In the genomic region with DNA sequence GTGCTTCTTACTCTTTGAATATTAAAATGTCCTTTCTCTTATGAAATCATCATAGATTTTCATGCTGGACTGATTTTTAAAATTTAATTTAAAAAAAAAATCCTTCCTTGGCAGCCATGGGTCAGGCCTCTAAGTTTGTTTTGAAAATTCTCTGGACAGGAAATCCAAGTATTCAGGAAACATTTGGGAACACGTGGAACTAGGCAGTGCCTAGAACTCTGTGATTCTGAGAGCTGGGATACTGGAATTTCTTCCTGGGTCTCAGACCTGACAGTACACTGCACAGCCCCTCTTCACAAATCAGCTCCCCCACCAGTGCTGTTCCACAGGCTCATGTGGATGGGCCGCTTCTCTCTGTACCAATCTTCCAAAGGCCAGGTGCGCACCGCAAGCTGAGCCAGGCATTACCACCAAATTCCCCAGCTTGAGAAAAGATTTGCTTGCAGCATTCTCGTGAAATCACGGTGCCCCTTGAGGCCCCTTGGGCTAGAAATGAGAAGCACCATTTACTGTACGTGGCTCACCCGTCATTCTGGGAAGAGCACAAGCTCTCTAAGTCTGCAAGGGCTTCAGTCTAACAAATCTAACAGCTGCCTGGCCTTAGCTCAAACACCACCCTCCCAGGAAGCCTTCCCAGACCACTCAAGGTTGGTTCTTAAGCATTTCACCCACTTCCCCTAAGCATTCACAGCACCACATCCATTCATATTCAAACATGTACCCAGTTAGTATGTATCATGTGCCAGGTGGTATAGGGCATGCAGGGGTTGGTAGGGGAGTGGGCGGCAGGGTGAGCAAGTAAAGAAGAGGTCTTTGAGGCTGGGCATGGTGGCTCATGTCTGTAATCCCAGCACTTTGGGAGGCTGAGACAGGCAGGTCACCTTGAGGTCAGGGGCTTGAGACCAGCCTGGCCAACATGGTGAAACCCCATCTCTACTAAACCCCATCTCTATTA, we compare ENCODE assay signal across 9 cellular contexts. TPM values are rescaled to one million over a fixed set of nuclear protein-coding genes. Genes with fewer than 3 reads are reported as not detected.
A peak's percentile ranks its signal among the peaks of the same experiment; 100 is the strongest.
DNase-seq lines count a peak whose midpoint lies in the region; ATAC-seq and TF ChIP-seq lines count a peak whose summit lies in the region.
"Had no signal": no experiment of that assay in that cellular context is flagged by ENCODE, and none has a peak within 500 bp of the region (broad histone marks: within the 10 kb centered on the region; RNA-seq: fewer than 3 reads in every experiment).

No MANE protein-coding gene starts in this region.

- H3K4me1 Mint-ChIP-seq in T-cell, result peaks cover 96 to 98% (median 96%) of the 10 kb centered on the region in 3 donors
- H3K4me1 Mint-ChIP-seq in CD14-positive monocyte, result peaks cover 90% of the 10 kb centered on the region

- DNase-seq in activated CD4-positive, CD25-positive, alpha-beta regulatory T cell (lab: John Stamatoyannopoulos, UW), result no peak
- DNase-seq in T-cell (no peak), islet precursor cell (peak; percentile 37), CD14-positive monocyte (ENCODE audit: low spot score) (no peak), NCI-H526 treated with DMSO at 0.1 percent for 48 hours (lab: John Stamatoyannopoulos, UW) (no peak)
- DNase-seq: NCI-H1092 treated with DMSO at 0.1 percent for 48 hours had no signal

- H3K36me3 ChIP-seq in subcutaneous abdominal adipose tissue (ENCODE audit: control insufficient read depth in 5 of 5, insufficient read depth in 5 of 5, low read length in 5 of 5), result no peaks in the 10 kb centered on the region

- H3K4me1 ChIP-seq in subcutaneous abdominal adipose tissue (ENCODE audit: control insufficient read depth in 5 of 5, insufficient read depth in 5 of 5, low read length in 5 of 5), result peaks cover 32 to 95% (median 82%) of the 10 kb centered on the region in 5 donors

- H3K4me3 Mint-ChIP-seq in T-cell, result peak overlapping the region; percentile 0 to 79 (median 50)
- H3K4me3 Mint-ChIP-seq in CD14-positive monocyte, result no peak overlapping the region

- CTCF ChIA-PET in T-cell (lab: Charles Lee), result interaction anchor here (0.7 to 2.3 kb wide), 8 partner anchors 10 to 34 kb away, joined by 3 to 6 read pairs (median 3); a partner anchor contains a TSS

- H3K4me3 ChIP-seq in subcutaneous abdominal adipose tissue (ENCODE audit: low read depth in 1 of 5, low read length in 5 of 5), result peak overlapping the region in 3 of 5 donors; percentile 7 to 32 (median 13)

- peak overlapping the region in 4 of 5 donors; percentile 2 to 30 (median 16) for H3K9ac ChIP-seq in subcutaneous abdominal adipose tissue (ENCODE audit: low read length in 5 of 5)

- intact Hi-C loops in CD14-positive monocyte (cut with micrococcal nuclease), result no loop called here

- TF ChIP-seq CTCF in CD14-positive monocyte (IDR thresholded peaks at IDR 0.05), result no peak

- H3K9me3 Mint-ChIP-seq in T-cell (no peaks in the 10 kb centered on the region), CD14-positive monocyte (no peaks in the 10 kb centered on the region)

- peak overlapping the region; percentile 94 to 98 for H3K27ac Mint-ChIP-seq in T-cell
- H3K27ac Mint-ChIP-seq in CD14-positive monocyte, result peak overlapping the region in 3 of 7 donors; percentile 52 to 75 (median 55)

- H3K27me3 Mint-ChIP-seq in T-cell (no peaks in the 10 kb centered on the region), CD14-positive monocyte (ENCODE audit: low read depth in 3 of 3) (peaks cover 0 to 3% (median 0%) of the 10 kb centered on the region in 3 donors)

- peak overlapping the region; percentile 78 for H3K27ac ChIP-seq in subcutaneous abdominal adipose tissue (ENCODE audit: low read depth, low read length)

- ATAC-seq in activated CD4-positive, CD25-positive, alpha-beta regulatory T cell treated with anti-CD3 and anti-CD28 coated beads, Interleukin-2, amount 50 U/mL, for 24 hours, result peak; percentile 40 to 42
- ATAC-seq in T-cell (replicated peaks in 1 of 4) (peak in 1 of 4 experiments; percentile 18), GM19467 (IDR thresholded peaks at IDR 0.05; ENCODE audit: unreplicated experiment) (no peak)

- H3K9me3 ChIP-seq in subcutaneous abdominal adipose tissue (ENCODE audit: control insufficient read depth in 5 of 5, low read length in 5 of 5), result no peaks in the 10 kb centered on the region

- H3K36me3 Mint-ChIP-seq in T-cell (peaks cover 8% of the 10 kb centered on the region), CD14-positive monocyte (peaks cover 31% of the 10 kb centered on the region in 2 donors)

- H3K27me3 ChIP-seq in subcutaneous abdominal adipose tissue (ENCODE audit: control insufficient read depth in 5 of 5, insufficient read depth in 4 of 5, low read length in 5 of 5), result no peaks in the 10 kb centered on the region

- POLR2A ChIA-PET in T-cell (lab: Charles Lee), result interaction anchor here in 1 of 2 donors (0.7 to 1.6 kb wide), 11 partner anchors 9 to 64 kb away, joined by 3 to 11 read pairs (median 4); a partner anchor contains a TSS

RNA-seq across cellular contexts. Expression of a gene that starts 26.5 kb away (rescaled TPM):
- total RNA-seq in T-cell, result 10 to 100 TPM; 33.2 to 85.3 (median 44.1) TPM
- polyA plus RNA-seq in CD14-positive monocyte, result 10 to 100 TPM; 27.6 to 38.6 TPM

Comparison
In these comparisons a context has a peak if more than half of its experiments do, and no peak if none do; other contexts are left out.
1. H3K4me3 Mint-ChIP-seq: peak in T-cell (3 of 3); none in CD14-positive monocyte (0 of 2).